ENCODE assay signal across 8 cellular contexts in the genomic region with DNA sequence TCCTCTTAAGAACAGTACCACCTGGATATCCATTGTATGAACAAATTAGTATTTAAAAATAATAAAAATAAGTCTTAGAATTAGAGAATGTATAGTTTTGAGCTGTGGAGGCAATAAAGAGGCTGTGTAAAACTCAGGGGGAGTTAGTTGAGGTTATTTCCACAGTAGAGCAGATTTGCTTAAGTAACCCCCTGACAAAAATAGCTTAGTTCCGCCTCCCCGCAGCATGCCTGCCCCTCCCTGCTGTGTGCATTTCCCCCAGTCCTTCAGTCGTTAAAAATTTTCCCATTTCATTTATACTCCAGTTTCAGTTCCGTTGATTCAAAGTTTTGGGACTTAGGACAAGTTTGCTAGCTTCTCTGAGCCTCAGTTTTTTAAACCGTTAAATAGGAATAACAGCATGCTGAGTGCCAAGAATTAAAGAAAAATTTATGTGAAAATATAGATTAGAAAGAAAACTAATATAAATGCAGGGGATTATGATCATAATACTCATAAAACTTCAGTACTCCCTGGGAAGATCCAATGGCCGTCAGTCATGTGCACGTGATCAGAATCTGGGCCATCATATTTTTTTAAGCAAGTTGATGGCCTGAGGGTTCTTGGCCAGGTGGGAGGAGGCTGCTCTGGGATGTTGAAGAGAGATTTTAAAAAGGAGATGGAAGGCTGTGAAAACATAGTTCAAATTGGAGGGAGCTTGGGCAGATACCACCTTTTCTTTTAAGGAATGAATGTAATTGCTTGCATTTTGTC. TPM values are rescaled to one million over a fixed set of nuclear protein-coding genes. Genes with fewer than 3 reads are reported as not detected.
DNase-seq lines count a peak whose midpoint lies in the region; ATAC-seq, FAIRE-seq and TF ChIP-seq lines count a peak whose summit lies in the region.

No MANE protein-coding gene starts in this region.

- H3K27me3 ChIP-seq in mammary epithelial cell (ENCODE audit: insufficient read depth, low read length): no peaks in the 10 kb centered on the region
- H3K27me3 ChIP-seq in muscle layer of colon (ENCODE audit: control insufficient read depth in 1 of 2, insufficient read depth in 2 of 2, low read length in 2 of 2): no peaks in the 10 kb centered on the region
- H3K27me3 ChIP-seq in WERI-Rb-1 (ENCODE audit: insufficient read depth, low read depth, severe bottlenecking): no peaks in the 10 kb centered on the region

- dilution Hi-C loops in mammary epithelial cell (cut with HindIII; ENCODE audit: low sequenced_read_pairs): no loop called here

- H3K9ac ChIP-seq in mammary epithelial cell (ENCODE audit: insufficient read depth, low read length) (no peak overlapping the region), muscle layer of colon (ENCODE audit: low read length) (no peak overlapping the region)

- H4K20me1 ChIP-seq in mammary epithelial cell (ENCODE audit: insufficient read depth, low read length): no peaks in the 10 kb centered on the region

- TF ChIP-seq CTCF in CD14-positive monocyte (IDR thresholded peaks at IDR 0.05): no peak
- no peak for TF ChIP-seq CTCF in mammary epithelial cell (conservative IDR thresholded peaks at IDR 0.05 in 1 of 2, IDR thresholded peaks at IDR 0.05 in 1 of 2; ENCODE audit: extremely low read depth in 1 of 2, insufficient read depth in 1 of 2, low read depth in 1 of 2, low read length in 2 of 2)
- no peak for TF ChIP-seq CTCF in WERI-Rb-1 (IDR thresholded peaks at IDR 0.05; ENCODE audit: low read depth, low read length)

- H2AFZ ChIP-seq in mammary epithelial cell (ENCODE audit: low read depth, low read length): no peak overlapping the region

- H3K27me3 Mint-ChIP-seq in CD14-positive monocyte (ENCODE audit: low read depth in 3 of 3): no peaks in the 10 kb centered on the region
- H3K27me3 Mint-ChIP-seq in effector memory CD8-positive, alpha-beta T cell: no peaks in the 10 kb centered on the region

- peaks cover 12% of the 10 kb centered on the region for H3K79me2 ChIP-seq in mammary epithelial cell (ENCODE audit: insufficient read depth, low read length)

- H3K36me3 Mint-ChIP-seq in CD14-positive monocyte: peaks cover 0 to 6% of the 10 kb centered on the region in 2 donors
- H3K36me3 Mint-ChIP-seq in effector memory CD8-positive, alpha-beta T cell (ENCODE audit: insufficient read depth): peaks cover 14% of the 10 kb centered on the region

- FAIRE-seq in H54 (lab: Jason Lieb, UNC): no peak

- in situ Hi-C loops in mammary epithelial cell (cut with MboI; ENCODE audit: low sequenced_read_pairs in 2 of 2): loop anchor here (5.0 to 25.0 kb wide), 4 partner anchors 55 to 278 kb away; no protein-coding TSS in a partner anchor

- H3K27ac ChIP-seq in mammary epithelial cell (ENCODE audit: insufficient read depth, low read depth, low read length) (peak overlapping the region; percentile 96), muscle layer of colon (ENCODE audit: low read depth, low read length) (peak overlapping the region; percentile 22), WERI-Rb-1 (no peak overlapping the region)

- no TSS peak for BruUV-seq in mammary epithelial cell (replicated peaks; lab: Mats Ljungman, UMichigan)

- intact Hi-C loops in CD14-positive monocyte (cut with micrococcal nuclease) (no loop called here), mammary epithelial cell (cut with micrococcal nuclease) (no loop called here)

- TF ChIP-seq POLR2A in H54 (IDR thresholded peaks at IDR 0.05; ENCODE audit: low read depth, low read length): no peak

- CTCF ChIA-PET in mammary epithelial cell (lab: Charles Lee; ENCODE audit: low non-redundant PET): interaction anchor here (0.6 to 0.9 kb wide), 2 partner anchors 274 to 289 kb away, joined by 3 to 9 read pairs; no protein-coding TSS in a partner anchor

- peak overlapping the region; percentile 71 to 76 for H3K4me3 Mint-ChIP-seq in CD14-positive monocyte
- H3K4me3 Mint-ChIP-seq in effector memory CD8-positive, alpha-beta T cell: no peak overlapping the region

- no peak overlapping the region for H3K4me3 ChIP-seq in mammary epithelial cell (replicated peaks in 1 of 3; ENCODE audit: insufficient read depth in 1 of 3, low read depth in 2 of 3, low read length in 3 of 3)
- H3K4me3 ChIP-seq in muscle layer of colon (ENCODE audit: low read depth in 1 of 2, low read length in 2 of 2): no peak overlapping the region
- H3K4me3 ChIP-seq in WERI-Rb-1 (ENCODE audit: low read depth, low read length): no peak overlapping the region

- H3K9me3 ChIP-seq in mammary epithelial cell (replicated peaks; ENCODE audit: insufficient read depth, low read length) (no peaks in the 10 kb centered on the region), muscle layer of colon (ENCODE audit: low read length) (no peaks in the 10 kb centered on the region), WERI-Rb-1 (ENCODE audit: severe bottlenecking) (no peaks in the 10 kb centered on the region)

- 81% methylated on average over 7 of the region's 7 CpGs for WGBS in mammary epithelial cell (ENCODE audit: low coverage, missing lambda C conversion rate)

- no peaks in the 10 kb centered on the region for H3K36me3 ChIP-seq in mammary epithelial cell (ENCODE audit: insufficient read depth, low read length)
- no peaks in the 10 kb centered on the region for H3K36me3 ChIP-seq in muscle layer of colon (ENCODE audit: insufficient read depth, low read length)
- no peaks in the 10 kb centered on the region for H3K36me3 ChIP-seq in WERI-Rb-1

- peak; percentile 20 for ATAC-seq in GM21381 (IDR thresholded peaks at IDR 0.05; ENCODE audit: unreplicated experiment)
- no peak for ATAC-seq in effector memory CD8-positive, alpha-beta T cell (replicated peaks)

- peak overlapping the region; percentile 52 for H3K4me2 ChIP-seq in mammary epithelial cell (ENCODE audit: insufficient read depth, low read depth, low read length)

- no peaks in the 10 kb centered on the region for H3K9me3 Mint-ChIP-seq in CD14-positive monocyte
- H3K9me3 Mint-ChIP-seq in effector memory CD8-positive, alpha-beta T cell: no peaks in the 10 kb centered on the region

- H3K4me1 Mint-ChIP-seq in CD14-positive monocyte: peaks cover 62% of the 10 kb centered on the region
- peaks cover 14 to 20% of the 10 kb centered on the region in 2 donors for H3K4me1 Mint-ChIP-seq in effector memory CD8-positive, alpha-beta T cell (ENCODE audit: low read depth in 2 of 2)

- H3K4me1 ChIP-seq in mammary epithelial cell (ENCODE audit: insufficient read depth, low read length) (peaks cover 63% of the 10 kb centered on the region), muscle layer of colon (ENCODE audit: insufficient read depth, low read length) (peaks cover 57% of the 10 kb centered on the region)

- peak overlapping the region; percentile 70 to 91 (median 85) for H3K27ac Mint-ChIP-seq in CD14-positive monocyte
- H3K27ac Mint-ChIP-seq in effector memory CD8-positive, alpha-beta T cell: peak overlapping the region in 1 of 2 donors; percentile 5

- no peak for DNase-seq in CD14-positive monocyte (ENCODE audit: low spot score)
- peak; percentile 67 for DNase-seq in M059J (ENCODE audit: low read depth)
- DNase-seq in mammary epithelial cell: no peak
- no peak for DNase-seq in WERI-Rb-1
- DNase-seq in H54 (ENCODE audit: insufficient read length, low spot score): no peak
- no peak for DNase-seq in effector memory CD8-positive, alpha-beta T cell

RNA-seq across cellular contexts. Expression of gene SLC38A2, which starts 14.5 kb away (rescaled TPM):
- polyA plus RNA-seq in CD14-positive monocyte (10 to 100 TPM; 33.8 to 48.7 TPM), mammary epithelial cell (153 TPM)
- total RNA-seq in M059J (2014; rRNA removed; shearing (Covaris generic)): 447 and 744 TPM in 2 replicates
- total RNA-seq in mammary epithelial cell: 100 to 1,000 TPM; 774 to 995 TPM
- 348 TPM for polyA minus RNA-seq in mammary epithelial cell

Comparison
In these comparisons a context has a peak if more than half of its experiments do, and no peak if none do; other contexts are left out.
1. H3K4me3 Mint-ChIP-seq: peak in CD14-positive monocyte (2 of 2); none in effector memory CD8-positive, alpha-beta T cell (0 of 2).